ENCODE assay signal across 8 cellular contexts in genomic region chr16:81632392-81633146, GRCh38.
DNase-seq lines count a peak whose midpoint lies in the region; ATAC-seq lines count a peak whose summit lies in the region.

No MANE protein-coding gene starts in this region.

- intact Hi-C loops in left cardiac atrium (cut with DNase I), result no loop called here
- intact Hi-C loops in Right ventricle myocardium inferior (cut with DNase I), result no loop called here

- ATAC-seq in left cardiac atrium, result peak; percentile 25 to 31
- no peak for ATAC-seq in Right ventricle myocardium inferior
- no peak for ATAC-seq in HG03432 (IDR thresholded peaks at IDR 0.05; ENCODE audit: unreplicated experiment)
- ATAC-seq in GM21825 (IDR thresholded peaks at IDR 0.05; ENCODE audit: unreplicated experiment), result no peak
- ATAC-seq in GM19023 (IDR thresholded peaks at IDR 0.05; ENCODE audit: unreplicated experiment), result no peak

- DNase-seq in left cardiac atrium (no peak), Right ventricle myocardium inferior (ENCODE audit: missing footprints) (no peak), activated T-cell treated with anti-CD3 and anti-CD28 coated beads for 1 hour (ENCODE audit: low read depth) (peak; percentile 58), fibroblast of peridontal ligament (ENCODE audit: extremely low read depth) (peak; percentile 70)
- peak; percentile 38 to 62 (median 50) for DNase-seq in stimulated activated CD4-positive, alpha-beta T cell treated with anti-CD3 and anti-CD28 coated beads, TNF-alpha, amount 100 ng/mL, for 1 hour (ENCODE audit: low read depth in 3 of 3, low spot score in 1 of 3)

Comparison
In these comparisons a context has a peak if more than half of its experiments do, and no peak if none do; other contexts are left out.
1. ATAC-seq: peak in left cardiac atrium (2 of 2); none in Right ventricle myocardium inferior (single experiment), HG03432 (single experiment), GM21825 (single experiment) and GM19023 (single experiment).
2. DNase-seq: peak in activated T-cell treated with anti-CD3 and anti-CD28 coated beads for 1 hour (single experiment), fibroblast of peridontal ligament (single experiment) and stimulated activated CD4-positive, alpha-beta T cell treated with anti-CD3 and anti-CD28 coated beads, TNF-alpha, amount 100 ng/mL, for 1 hour (3 of 3); none in left cardiac atrium (single experiment) and Right ventricle myocardium inferior (single experiment).